In genomic region chr1:45979074-45979777, GRCh38 we compare ENCODE assay signal across 1 cellular context.
TF ChIP-seq lines count a peak whose summit lies in the region.

No MANE protein-coding gene starts in this region.

TF ChIP-seq in SK-N-SH, 30 proteins besides CTCF, POLR2A, EP300 and RAD21 (continued from another document):
- TF ChIP-seq, protein P1, sequence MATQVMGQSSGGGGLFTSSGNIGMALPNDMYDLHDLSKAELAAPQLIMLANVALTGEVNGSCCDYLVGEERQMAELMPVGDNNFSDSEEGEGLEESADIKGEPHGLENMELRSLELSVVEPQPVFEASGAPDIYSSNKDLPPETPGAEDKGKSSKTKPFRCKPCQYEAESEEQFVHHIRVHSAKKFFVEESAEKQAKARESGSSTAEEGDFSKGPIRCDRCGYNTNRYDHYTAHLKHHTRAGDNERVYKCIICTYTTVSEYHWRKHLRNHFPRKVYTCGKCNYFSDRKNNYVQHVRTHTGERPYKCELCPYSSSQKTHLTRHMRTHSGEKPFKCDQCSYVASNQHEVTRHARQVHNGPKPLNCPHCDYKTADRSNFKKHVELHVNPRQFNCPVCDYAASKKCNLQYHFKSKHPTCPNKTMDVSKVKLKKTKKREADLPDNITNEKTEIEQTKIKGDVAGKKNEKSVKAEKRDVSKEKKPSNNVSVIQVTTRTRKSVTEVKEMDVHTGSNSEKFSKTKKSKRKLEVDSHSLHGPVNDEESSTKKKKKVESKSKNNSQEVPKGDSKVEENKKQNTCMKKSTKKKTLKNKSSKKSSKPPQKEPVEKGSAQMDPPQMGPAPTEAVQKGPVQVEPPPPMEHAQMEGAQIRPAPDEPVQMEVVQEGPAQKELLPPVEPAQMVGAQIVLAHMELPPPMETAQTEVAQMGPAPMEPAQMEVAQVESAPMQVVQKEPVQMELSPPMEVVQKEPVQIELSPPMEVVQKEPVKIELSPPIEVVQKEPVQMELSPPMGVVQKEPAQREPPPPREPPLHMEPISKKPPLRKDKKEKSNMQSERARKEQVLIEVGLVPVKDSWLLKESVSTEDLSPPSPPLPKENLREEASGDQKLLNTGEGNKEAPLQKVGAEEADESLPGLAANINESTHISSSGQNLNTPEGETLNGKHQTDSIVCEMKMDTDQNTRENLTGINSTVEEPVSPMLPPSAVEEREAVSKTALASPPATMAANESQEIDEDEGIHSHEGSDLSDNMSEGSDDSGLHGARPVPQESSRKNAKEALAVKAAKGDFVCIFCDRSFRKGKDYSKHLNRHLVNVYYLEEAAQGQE (IDR thresholded peaks at IDR 0.05; ENCODE audit: low read depth, low read length), result no peak
- TF ChIP-seq RCOR1 (IDR thresholded peaks at IDR 0.05; ENCODE audit: low read length), result no peak
- TF ChIP-seq, protein P2, sequence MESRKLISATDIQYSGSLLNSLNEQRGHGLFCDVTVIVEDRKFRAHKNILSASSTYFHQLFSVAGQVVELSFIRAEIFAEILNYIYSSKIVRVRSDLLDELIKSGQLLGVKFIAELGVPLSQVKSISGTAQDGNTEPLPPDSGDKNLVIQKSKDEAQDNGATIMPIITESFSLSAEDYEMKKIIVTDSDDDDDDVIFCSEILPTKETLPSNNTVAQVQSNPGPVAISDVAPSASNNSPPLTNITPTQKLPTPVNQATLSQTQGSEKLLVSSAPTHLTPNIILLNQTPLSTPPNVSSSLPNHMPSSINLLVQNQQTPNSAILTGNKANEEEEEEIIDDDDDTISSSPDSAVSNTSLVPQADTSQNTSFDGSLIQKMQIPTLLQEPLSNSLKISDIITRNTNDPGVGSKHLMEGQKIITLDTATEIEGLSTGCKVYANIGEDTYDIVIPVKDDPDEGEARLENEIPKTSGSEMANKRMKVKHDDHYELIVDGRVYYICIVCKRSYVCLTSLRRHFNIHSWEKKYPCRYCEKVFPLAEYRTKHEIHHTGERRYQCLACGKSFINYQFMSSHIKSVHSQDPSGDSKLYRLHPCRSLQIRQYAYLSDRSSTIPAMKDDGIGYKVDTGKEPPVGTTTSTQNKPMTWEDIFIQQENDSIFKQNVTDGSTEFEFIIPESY (IDR thresholded peaks at IDR 0.05; ENCODE audit: borderline replicate concordance, low read depth), result no peak
